ENCODE assay signal across 13 cellular contexts in genomic region chr17:50859727-50860126, GRCh38. TPM values are rescaled to one million over a fixed set of nuclear protein-coding genes. Genes with fewer than 3 reads are reported as not detected.
A peak's percentile ranks its signal among the peaks of the same experiment; 100 is the strongest.
DNase-seq lines count a peak whose midpoint lies in the region; ATAC-seq, FAIRE-seq and TF ChIP-seq lines count a peak whose summit lies in the region.
"Not testable (repeated sequence)": the region's sequence is repeated elsewhere in the genome, so short reads cannot be mapped to it uniquely, and the experiment has no call there.
"Had no signal": no experiment of that assay in that cellular context is flagged by ENCODE, and none has a peak within 500 bp of the region (broad histone marks: within the 10 kb centered on the region; RNA-seq: fewer than 3 reads in every experiment).

No MANE protein-coding gene starts in this region.

- TF ChIP-seq POLR2A in A549 (IDR thresholded peaks at IDR 0.05; ENCODE audit: low read length); adrenal gland (IDR thresholded peaks at IDR 0.05): not testable (repeated sequence)

- not testable (repeated sequence) for H3K9me3 Mint-ChIP-seq in endodermal cell; osteocyte (ENCODE audit: unreplicated experiment); stimulated activated effector memory CD8-positive, alpha-beta T cell treated with anti-CD3 and anti-CD28 coated beads, Interleukin-12 subunit alpha, Interleukin-12 subunit beta, amount 100 ng/mL, for 72 hours

- H3K9ac ChIP-seq in endodermal cell (ENCODE audit: extremely low read depth, low read length, poor library complexity, severe bottlenecking), result not testable (repeated sequence)

- intact Hi-C loops in adrenal gland (cut with DNase I), result not testable (repeated sequence)

- CTCF ChIA-PET in A549 (lab: Yijun Ruan, JAX), result interaction anchor here (1.3 to 31.4 kb wide), 9 partner anchors 9 to 293 kb away, joined by 3 to 1502 read pairs (median 7); partner anchors contain the start of gene NME1

- H3K27me3 ChIP-seq in adrenal gland; endodermal cell (ENCODE audit: control insufficient read depth, insufficient read depth, low read length, poor library complexity, severe bottlenecking): not testable (repeated sequence)

- TF ChIP-seq RAD21 in A549 (conservative IDR thresholded peaks at IDR 0.05 in 1 of 2, IDR thresholded peaks at IDR 0.05 in 1 of 2), result not testable (repeated sequence)

- H3K27ac Mint-ChIP-seq in endodermal cell; osteocyte (ENCODE audit: unreplicated experiment): not testable (repeated sequence)
- peak overlapping the region; percentile 8 for H3K27ac Mint-ChIP-seq in stimulated activated effector memory CD8-positive, alpha-beta T cell treated with anti-CD3 and anti-CD28 coated beads, Interleukin-12 subunit alpha, Interleukin-12 subunit beta, amount 100 ng/mL, for 72 hours

- H3K4me1 Mint-ChIP-seq in endodermal cell (peaks cover 13% of the 10 kb centered on the region), osteocyte (ENCODE audit: unreplicated experiment) (peaks cover 23% of the 10 kb centered on the region)
- H3K4me1 Mint-ChIP-seq in stimulated activated effector memory CD8-positive, alpha-beta T cell treated with anti-CD3 and anti-CD28 coated beads, Interleukin-12 subunit alpha, Interleukin-12 subunit beta, amount 100 ng/mL, for 72 hours, result peaks cover 28% of the 10 kb centered on the region

- not testable (repeated sequence) for H3K4me2 ChIP-seq in A549

- not testable (repeated sequence) for H3K9me3 ChIP-seq in A549; adrenal gland (replicated peaks in 1 of 3); endodermal cell (ENCODE audit: control insufficient read depth, low read length)

- TF ChIP-seq CTCF in A549 (IDR thresholded peaks at IDR 0.05); adrenal gland (IDR thresholded peaks at IDR 0.05); endodermal cell (conservative IDR thresholded peaks at IDR 0.05); osteocyte (IDR thresholded peaks at IDR 0.05): not testable (repeated sequence)

- not testable (repeated sequence) for DNase-seq in A549 (ENCODE audit: low read depth in 1 of 2, low spot score in 1 of 2); stimulated activated effector memory CD8-positive, alpha-beta T cell treated with anti-CD3 and anti-CD28 coated beads, Interleukin-12 subunit alpha, Interleukin-12 subunit beta, amount 100 ng/mL, for 72 hours (ENCODE audit: low spot score in 2 of 2)
- DNase-seq in adrenal gland (peak in 4 of 7 donors; percentile 31 to 64 (median 45)), endodermal cell (peak; percentile 12), islet precursor cell (peak; percentile 35), osteocyte (ENCODE audit: extremely low spot score, unreplicated experiment) (peak; percentile 42)

- not testable (repeated sequence) for H3K4me3 ChIP-seq in A549; adrenal gland; endodermal cell (ENCODE audit: low read length)

- H3K4me3 Mint-ChIP-seq in endodermal cell; osteocyte (ENCODE audit: unreplicated experiment); stimulated activated effector memory CD8-positive, alpha-beta T cell treated with anti-CD3 and anti-CD28 coated beads, Interleukin-12 subunit alpha, Interleukin-12 subunit beta, amount 100 ng/mL, for 72 hours: not testable (repeated sequence)

- H3K36me3 Mint-ChIP-seq in endodermal cell (ENCODE audit: low read depth) (peaks cover 16% of the 10 kb centered on the region), osteocyte (ENCODE audit: unreplicated experiment) (peaks cover 14% of the 10 kb centered on the region)
- H3K36me3 Mint-ChIP-seq in stimulated activated effector memory CD8-positive, alpha-beta T cell treated with anti-CD3 and anti-CD28 coated beads, Interleukin-12 subunit alpha, Interleukin-12 subunit beta, amount 100 ng/mL, for 72 hours, result peaks cover 40% of the 10 kb centered on the region

- H3K27ac ChIP-seq in A549; endodermal cell (ENCODE audit: low read depth, low read length): not testable (repeated sequence)
- peak overlapping the region in 1 of 5 donors; percentile 99 for H3K27ac ChIP-seq in adrenal gland

- not testable (repeated sequence) for H3K27me3 Mint-ChIP-seq in endodermal cell (ENCODE audit: insufficient read depth)
- peaks cover 11% of the 10 kb centered on the region for H3K27me3 Mint-ChIP-seq in osteocyte (ENCODE audit: unreplicated experiment)

- H3K4me1 ChIP-seq in A549, result peaks cover 43% of the 10 kb centered on the region
- H3K4me1 ChIP-seq in adrenal gland (replicated peaks in 1 of 2), result peaks cover 8 to 39% of the 10 kb centered on the region in 2 donors
- H3K4me1 ChIP-seq in endodermal cell (ENCODE audit: control insufficient read depth, insufficient read depth, low read length), result not testable (repeated sequence)

- not testable (repeated sequence) for FAIRE-seq in A549 (lab: Jason Lieb, UNC)

- POLR2A ChIA-PET in A549 (lab: Yijun Ruan, JAX), result interaction anchor here (9.4 kb wide), 1 partner anchor 87 kb away, joined by 648 read pairs; no protein-coding TSS in a partner anchor

- WGBS in A549 (ENCODE audit: missing lambda C conversion rate), result 96% methylated on average over 15 of the region's 15 CpGs
- WGBS in adrenal gland, 4 donors, result 79 to 85% (median 83%) methylated on average over 15 of the region's 15 CpGs
- WGBS in endodermal cell (ENCODE audit: insufficient coverage in 1 of 2, insufficient read length in 1 of 2), 2 experiments, result 95 to 98% methylated on average over 15 of the region's 15 CpGs

- TF ChIP-seq EP300 in A549 (IDR thresholded peaks at IDR 0.05), result not testable (repeated sequence)

- H3K36me3 ChIP-seq in adrenal gland (replicated peaks in 1 of 2), result peaks cover 0 to 22% of the 10 kb centered on the region in 2 donors
- peaks cover 29% of the 10 kb centered on the region for H3K36me3 ChIP-seq in endodermal cell (ENCODE audit: control insufficient read depth, insufficient read depth, low read length)

- not testable (repeated sequence) for ATAC-seq in A549; stimulated activated effector memory CD8-positive, alpha-beta T cell treated with anti-CD3 and anti-CD28 coated beads, Interleukin-12 subunit alpha, Interleukin-12 subunit beta, amount 100 ng/mL, for 72 hours

TF ChIP-seq in A549, 52 proteins besides CTCF, POLR2A, EP300 and RAD21:
- 0 out of 2 replicates have a peak, but pooled peaks have one; percentile 2 for TF ChIP-seq RARB (CRISPR knock-in tag; IDR thresholded peaks at IDR 0.05)

RNA-seq across cellular contexts. Expression of gene TOB1, which starts 6.4 kb away (rescaled TPM):
- polyA plus RNA-seq in A549 (2011; rRNA removed) (101 and 133 TPM in 2 replicates), A549 (2017; fragmentation: RNase III; extraction: RNeasy Plus Mini Kit Qiagen cat#74134 plus additional on column Dnase treatment) (77.9 to 111 TPM (median 103 TPM) in 3 replicates), adrenal gland (10 to 100 TPM; 42.9 to 75.4 (median 49.3) TPM)
- polyA plus RNA-seq in A549 (2012; cell fraction: cytosol; rRNA removed), result 39.6 and 55.5 TPM in 2 replicates
- polyA plus RNA-seq in A549 (2012; cell fraction: nucleus; rRNA removed), result 57.4 and 64.7 TPM in 2 replicates
- polyA minus RNA-seq in A549 (2011; rRNA and poly(A)+ RNA removed), result 172 and 195 TPM in 2 replicates
- total RNA-seq in adrenal gland (100 to 1,000 TPM in 4 of 8 donors, 10 to 100 TPM in 4; 29.0 to 332 (median 98.7) TPM), endodermal cell (10 to 100 TPM; 35.5 to 36.3 TPM), osteocyte (34.2 and 40.1 TPM in 2 replicates)
- 45.3 TPM for polyA plus RNA-seq in endodermal cell (2013, experiment 1 of 2)
- polyA plus RNA-seq in endodermal cell (2013, experiment 2 of 2), result 45.3 TPM

RNA-seq across cellular contexts. Expression of gene WFIKKN2, which starts 24.3 kb away (rescaled TPM):
- polyA plus RNA-seq in A549 (2011; rRNA removed) (not detected in 2 replicates), A549 (2017; fragmentation: RNase III; extraction: RNeasy Plus Mini Kit Qiagen cat#74134 plus additional on column Dnase treatment) (not detected in 3 replicates), adrenal gland (1 to 10 TPM in 2 of 3 donors, under 1 TPM in 1; 0.81 to 1.4 (median 1.4) TPM)
- 0.01 TPM in 1 of 2 replicates, not detected in the other for polyA plus RNA-seq in A549 (2012; cell fraction: cytosol; rRNA removed)
- 0.07 TPM in 1 of 2 replicates, not detected in the other for polyA plus RNA-seq in A549 (2012; cell fraction: nucleus; rRNA removed)
- not detected in 2 replicates for polyA minus RNA-seq in A549 (2011; rRNA and poly(A)+ RNA removed)
- total RNA-seq in adrenal gland (1 to 10 TPM in 7 of 8 donors, under 1 TPM in 1; 0.95 to 2.0 (median 1.4) TPM), endodermal cell (under 1 TPM; 0.29 to 0.35 TPM), osteocyte (not detected in 2 replicates)
- polyA plus RNA-seq in endodermal cell (2013, experiment 1 of 2), result 0.25 TPM
- polyA plus RNA-seq in endodermal cell (2013, experiment 2 of 2), result 0.29 TPM
- total RNA-seq: A172; CD4-positive, CD25-positive, alpha-beta regulatory T cell; CD8-positive, alpha-beta memory T cell; G401; H7; IMR-90 had no signal
- polyA plus RNA-seq: CD4-positive, CD25-positive, alpha-beta regulatory T cell; CD8-positive, alpha-beta memory T cell; GM12878 had no signal
